ENCODE assay signal across 8 cellular contexts in genomic region chr5:140145818-140146522, GRCh38. TPM values are rescaled to one million over a fixed set of nuclear protein-coding genes. Genes with fewer than 3 reads are reported as not detected.
DNase-seq lines count a peak whose midpoint lies in the region; ATAC-seq and TF ChIP-seq lines count a peak whose summit lies in the region.

No MANE protein-coding gene starts in this region.

- H3K27me3 ChIP-seq in body of pancreas (no peaks in the 10 kb centered on the region), iPS DF 6.9 (ENCODE audit: control insufficient read depth, insufficient read depth, low read length) (peaks cover 31% of the 10 kb centered on the region)

- H3K9me3 ChIP-seq in body of pancreas (no peaks in the 10 kb centered on the region), iPS DF 6.9 (ENCODE audit: control insufficient read depth, insufficient read depth, low read length) (no peaks in the 10 kb centered on the region)

- H3K4me1 ChIP-seq in body of pancreas: peaks cover 17% of the 10 kb centered on the region
- no peaks in the 10 kb centered on the region for H3K4me1 ChIP-seq in iPS DF 6.9 (ENCODE audit: control insufficient read depth, insufficient read depth, low read length)

- peak; percentile 65 for TF ChIP-seq CTCF in GM10266 (IDR thresholded peaks at IDR 0.05; ENCODE audit: control insufficient read depth, insufficient read depth, low read depth, missing control alignments)
- TF ChIP-seq CTCF in body of pancreas (IDR thresholded peaks at IDR 0.05): peak; percentile 39 to 93 (median 74)
- no peak for TF ChIP-seq CTCF in retinal pigment epithelial cell (conservative IDR thresholded peaks at IDR 0.05; ENCODE audit: low read depth, low read length)

- H3K27ac ChIP-seq in body of pancreas (no peak overlapping the region), iPS DF 6.9 (ENCODE audit: low read length) (no peak overlapping the region)

- ATAC-seq in HG03280 (IDR thresholded peaks at IDR 0.05; ENCODE audit: unreplicated experiment) (peak; percentile 47), body of pancreas (peak; percentile 93), HG03520 (IDR thresholded peaks at IDR 0.05; ENCODE audit: unreplicated experiment) (no peak)

- 18 to 70% methylated on average over 18 to 59 of the region's 64 CpGs for WGBS in body of pancreas, 2 donors
- no CpG with 5 or more reads among the region's 64 CpGs for WGBS in iPS DF 6.9 (ENCODE audit: insufficient coverage, insufficient read length)

- intact Hi-C loops in body of pancreas (cut with DNase I): no loop called here

- TF ChIP-seq POLR2A in body of pancreas (IDR thresholded peaks at IDR 0.05): no peak

- peak; percentile 75 for DNase-seq in GM10266 (ENCODE audit: extremely low spot score)
- DNase-seq in T-helper 9 cell: peak; percentile 48
- peak; percentile 77 to 85 (median 78) for DNase-seq in body of pancreas
- no peak for DNase-seq in iPS DF 6.9 (ENCODE audit: low read depth, low spot score)
- no peak for DNase-seq in retinal pigment epithelial cell (ENCODE audit: low read depth)
- no peak for DNase-seq in NCI-H82 treated with DMSO at 0.1 percent for 48 hours (lab: John Stamatoyannopoulos, UW; ENCODE audit: unreplicated experiment)

- H3K36me3 ChIP-seq in body of pancreas (replicated peaks in 1 of 2; ENCODE audit: insufficient read depth in 1 of 2, low read depth in 2 of 2) (no peaks in the 10 kb centered on the region), iPS DF 6.9 (ENCODE audit: control insufficient read depth, insufficient read depth, low read length) (no peaks in the 10 kb centered on the region)

- H3K4me3 ChIP-seq in body of pancreas: no peak overlapping the region
- H3K4me3 ChIP-seq in iPS DF 6.9 (ENCODE audit: low read length): peak overlapping the region; percentile 63; the same call in 1 of the 2 replicates
- peak overlapping the region; percentile 48 for H3K4me3 ChIP-seq in retinal pigment epithelial cell (ENCODE audit: low read length)

RNA-seq across cellular contexts. Expression of gene IGIP, which starts 20.2 kb away (rescaled TPM):
- 10 to 100 TPM in 1 of 2 donors, 1 to 10 TPM in 1; 6.3 to 16.6 TPM for total RNA-seq in body of pancreas

RNA-seq across cellular contexts. Expression of gene CYSTM1, which starts 29.0 kb away (rescaled TPM):
- 10 to 100 TPM; 56.8 to 97.2 TPM for total RNA-seq in body of pancreas

RNA-seq across cellular contexts. Expression of gene PURA, which starts 32.1 kb away (rescaled TPM):
- total RNA-seq in body of pancreas: 10 to 100 TPM; 29.1 to 34.6 TPM

Comparison
In these comparisons a context has a peak if more than half of its experiments do, and no peak if none do; other contexts are left out.
1. DNase-seq: peak in GM10266 (single experiment), T-helper 9 cell (single experiment) and body of pancreas (4 of 4); none in iPS DF 6.9 (single experiment), retinal pigment epithelial cell (single experiment) and NCI-H82 treated with DMSO at 0.1 percent for 48 hours (single experiment).
2. H3K4me3 ChIP-seq: peak in iPS DF 6.9 (single experiment) and retinal pigment epithelial cell (single experiment); none in body of pancreas (0 of 2).